ENCODE assay signal across 29 cellular contexts in the genomic region with DNA sequence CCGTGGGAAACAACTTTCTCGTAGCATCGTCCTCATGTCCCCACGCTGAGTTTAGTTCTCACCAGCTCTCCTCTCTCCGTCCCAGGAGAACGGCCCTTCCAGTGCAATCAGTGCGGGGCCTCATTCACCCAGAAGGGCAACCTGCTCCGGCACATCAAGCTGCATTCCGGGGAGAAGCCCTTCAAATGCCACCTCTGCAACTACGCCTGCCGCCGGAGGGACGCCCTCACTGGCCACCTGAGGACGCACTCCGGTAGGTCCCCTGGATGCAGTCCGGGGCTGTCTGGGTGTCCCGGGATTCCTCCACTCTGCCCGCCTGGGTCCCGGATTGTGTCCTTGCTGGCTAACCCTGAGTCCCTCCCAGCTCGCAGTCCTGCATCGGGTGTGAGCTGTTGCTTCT.
A peak's percentile ranks its signal among the peaks of the same experiment; 100 is the strongest.
DNase-seq lines count a peak whose midpoint lies in the region.
"Had no signal": no experiment of that assay in that cellular context is flagged by ENCODE, and none has a peak within 500 bp of the region (broad histone marks: within the 10 kb centered on the region; RNA-seq: fewer than 3 reads in every experiment).

No MANE protein-coding gene starts in this region.

- no peak overlapping the region for H3K4me3 ChIP-seq in effector memory CD4-positive, alpha-beta T cell (ENCODE audit: insufficient read depth, low read depth, low read length, poor library complexity, severe bottlenecking)
- H3K4me3 ChIP-seq: esophagus squamous epithelium, GM23248, K562, ovary, SK-N-MC, testis, uterus had no signal

- peaks cover 81% of the 10 kb centered on the region for H3K4me1 Mint-ChIP-seq in activated naive CD4-positive, alpha-beta T cell treated with anti-CD3 and anti-CD28 coated beads, Interleukin-2, amount 50 U/mL, for 24 hours
- H3K4me1 Mint-ChIP-seq in IgD-negative memory B cell = peaks cover 19 to 49% (median 47%) of the 10 kb centered on the region in 3 donors
- H3K4me1 Mint-ChIP-seq: nephron had no signal

- H3K9me3 ChIP-seq in effector memory CD4-positive, alpha-beta T cell (ENCODE audit: control insufficient read depth, low read length) = no peaks in the 10 kb centered on the region
- H3K9me3 ChIP-seq: esophagus squamous epithelium, ovary, testis, uterus had no signal

- H3K36me3 Mint-ChIP-seq in activated naive CD4-positive, alpha-beta T cell treated with anti-CD3 and anti-CD28 coated beads, Interleukin-2, amount 50 U/mL, for 24 hours = peaks cover 18% of the 10 kb centered on the region
- peaks cover 10% of the 10 kb centered on the region for H3K36me3 Mint-ChIP-seq in IgD-negative memory B cell

- H3K27me3 ChIP-seq in effector memory CD4-positive, alpha-beta T cell (replicated peaks; ENCODE audit: control insufficient read depth, insufficient read depth, low read length, poor library complexity, severe bottlenecking) = no peaks in the 10 kb centered on the region
- H3K27me3 ChIP-seq: esophagus squamous epithelium, ovary, testis, uterus had no signal

- peaks cover 9% of the 10 kb centered on the region for H3K4me1 ChIP-seq in effector memory CD4-positive, alpha-beta T cell (ENCODE audit: control insufficient read depth, insufficient read depth, low read length, poor library complexity, severe bottlenecking)
- H3K4me1 ChIP-seq: testis, uterus had no signal

- DNase-seq in activated naive CD4-positive, alpha-beta T cell (lab: John Stamatoyannopoulos, UW) = no peak
- no peak for DNase-seq in effector memory CD4-positive, alpha-beta T cell
- DNase-seq in SKM-1 treated with dmso at 0.1 percent for 144 hours (lab: John Stamatoyannopoulos, UW; ENCODE audit: unreplicated experiment) (no peak), COR-L47 (lab: John Stamatoyannopoulos, UW) (no peak), germinal center (ENCODE audit: low spot score) (no peak)
- DNase-seq: activated effector memory CD4-positive, alpha-beta T cell treated with Interleukin-2 at 50 U/mL for 16 hours; anterior cingulate cortex; cortex of kidney; esophagus squamous epithelium; GM23248; islet precursor cell; left ventricle myocardium superior; midbrain; NCI-H1105 treated with DMSO at 0.1 percent for 48 hours; NCI-H2029; NCI-H2227 treated with DMSO at 0.1 percent for 48 hours; NCI-H748 treated with DMSO at 0.1 percent for 48 hours; ovary; retina; small intestine; stimulated activated CD4-positive, alpha-beta T cell treated with anti-CD3 and anti-CD28 coated beads, Interleukin-1b, Interleukin-23, amount 100 ng/mL, for 48 hours; testis; uterus had no signal

- no peaks in the 10 kb centered on the region for H3K9me3 Mint-ChIP-seq in activated naive CD4-positive, alpha-beta T cell treated with anti-CD3 and anti-CD28 coated beads, Interleukin-2, amount 50 U/mL, for 24 hours
- no peaks in the 10 kb centered on the region for H3K9me3 Mint-ChIP-seq in IgD-negative memory B cell
- H3K9me3 Mint-ChIP-seq: nephron had no signal

- H3K4me3 Mint-ChIP-seq in activated naive CD4-positive, alpha-beta T cell treated with anti-CD3 and anti-CD28 coated beads, Interleukin-2, amount 50 U/mL, for 24 hours = no peak overlapping the region
- no peak overlapping the region for H3K4me3 Mint-ChIP-seq in IgD-negative memory B cell
- H3K4me3 Mint-ChIP-seq: nephron had no signal

- no peaks in the 10 kb centered on the region for H3K27me3 Mint-ChIP-seq in activated naive CD4-positive, alpha-beta T cell treated with anti-CD3 and anti-CD28 coated beads, Interleukin-2, amount 50 U/mL, for 24 hours
- no peaks in the 10 kb centered on the region for H3K27me3 Mint-ChIP-seq in IgD-negative memory B cell

- H3K27ac Mint-ChIP-seq in activated naive CD4-positive, alpha-beta T cell treated with anti-CD3 and anti-CD28 coated beads, Interleukin-2, amount 50 U/mL, for 24 hours = peak overlapping the region; percentile 92
- peak overlapping the region in 2 of 3 donors; percentile 71 to 89 for H3K27ac Mint-ChIP-seq in IgD-negative memory B cell
- H3K27ac Mint-ChIP-seq: nephron had no signal

- H3K36me3 ChIP-seq in effector memory CD4-positive, alpha-beta T cell (ENCODE audit: control insufficient read depth, insufficient read depth, low read length) = peaks cover 89% of the 10 kb centered on the region
- H3K36me3 ChIP-seq: esophagus squamous epithelium, ovary, uterus had no signal

- peak overlapping the region; percentile 45 for H3K27ac ChIP-seq in effector memory CD4-positive, alpha-beta T cell (ENCODE audit: insufficient read depth, low read length, poor library complexity, severe bottlenecking)
- H3K27ac ChIP-seq: esophagus squamous epithelium, GM23248, ovary, SK-N-MC, testis, uterus, VCaP had no signal
